Comparison of ENCODE assay signal across 16 cellular contexts in the genomic region with DNA sequence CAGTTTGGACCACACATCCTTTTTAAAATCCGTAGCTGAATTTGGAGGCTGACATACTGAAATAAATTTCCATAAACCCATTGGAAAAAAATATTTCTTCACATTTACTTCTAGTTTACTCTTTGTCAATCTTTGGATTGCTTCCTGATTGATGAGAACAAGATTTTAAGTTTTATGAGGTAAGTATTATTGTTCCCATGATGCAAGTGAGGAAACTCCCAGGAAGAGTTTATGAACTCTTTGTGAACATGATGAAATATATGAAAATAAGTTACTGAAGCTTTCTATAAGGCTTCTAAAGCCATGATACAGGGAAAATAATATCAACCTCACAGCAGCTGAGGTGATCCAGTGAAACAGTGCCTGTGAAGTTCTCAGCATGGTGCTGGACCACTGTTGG.
DNase-seq lines count a peak whose midpoint lies in the region; ATAC-seq, FAIRE-seq and TF ChIP-seq lines count a peak whose summit lies in the region.
"Had no signal": no experiment of that assay in that cellular context is flagged by ENCODE, and none has a peak within 500 bp of the region (broad histone marks: within the 10 kb centered on the region; RNA-seq: fewer than 3 reads in every experiment).

No MANE protein-coding gene starts in this region.

- peak overlapping the region; percentile 78 for H3K27ac ChIP-seq in suprapubic skin
- no peak overlapping the region for H3K27ac ChIP-seq in ovary
- H3K27ac ChIP-seq: BLaER1 treated with 17β-estradiol and CSF1 and Interleukin-3, amounts not matched to agents 10 nM and 100 nM had no signal

- intact Hi-C loops in ovary (cut with DNase I): no loop called here

- WGBS in suprapubic skin: 68% methylated on average over 1 of the region's 1 CpG
- 85 to 100% (median 98%) methylated on average over 1 of the region's 1 CpG for whole genome bisulfite sequencing in ovary, 3 donors

- H3K4me3 ChIP-seq in AG10803 (ENCODE audit: low read length): no peak overlapping the region
- no peak overlapping the region for H3K4me3 ChIP-seq in choroid plexus epithelial cell (ENCODE audit: low read depth, low read length)
- H3K4me3 ChIP-seq in fibroblast of the aortic adventitia (ENCODE audit: low read depth, low read length): no peak overlapping the region
- no peak overlapping the region for H3K4me3 ChIP-seq in suprapubic skin
- H3K4me3 ChIP-seq in ovary: no peak overlapping the region
- H3K4me3 ChIP-seq: BLaER1 treated with 17β-estradiol and CSF1 and Interleukin-3, amounts not matched to agents 10 nM and 100 nM had no signal

- TF ChIP-seq CTCF in AG10803 (conservative IDR thresholded peaks at IDR 0.05; ENCODE audit: low read length): no peak
- no peak for TF ChIP-seq CTCF in choroid plexus epithelial cell (conservative IDR thresholded peaks at IDR 0.05; ENCODE audit: low read depth, low read length)
- TF ChIP-seq CTCF in fibroblast of the aortic adventitia (IDR thresholded peaks at IDR 0.05; ENCODE audit: insufficient read depth, low read length): no peak
- TF ChIP-seq CTCF in suprapubic skin (IDR thresholded peaks at IDR 0.05): no peak
- no peak for TF ChIP-seq CTCF in ovary (IDR thresholded peaks at IDR 0.05)

- H3K36me3 ChIP-seq in suprapubic skin: no peaks in the 10 kb centered on the region
- no peaks in the 10 kb centered on the region for H3K36me3 ChIP-seq in ovary
- H3K36me3 ChIP-seq: BLaER1 treated with 17β-estradiol and CSF1 and Interleukin-3, amounts not matched to agents 10 nM and 100 nM had no signal

- H3K9me3 ChIP-seq in suprapubic skin (no peaks in the 10 kb centered on the region), ovary (no peaks in the 10 kb centered on the region)

- H3K4me1 ChIP-seq in suprapubic skin (peaks cover 6% of the 10 kb centered on the region), ovary (ENCODE audit: insufficient read depth) (no peaks in the 10 kb centered on the region)

- no peak for FAIRE-seq in RCC 7860 (lab: Jason Lieb, UNC)
- FAIRE-seq: HepG2, HTR-8/SVneo had no signal

- TF ChIP-seq POLR2A in suprapubic skin (IDR thresholded peaks at IDR 0.05) (no peak), ovary (IDR thresholded peaks at IDR 0.05) (no peak)

- no peak for ATAC-seq in HG03354 (IDR thresholded peaks at IDR 0.05; ENCODE audit: poor library complexity, severe bottlenecking, unreplicated experiment)
- ATAC-seq: HepG2 had no signal

- no peaks in the 10 kb centered on the region for H3K27me3 ChIP-seq in suprapubic skin
- no peaks in the 10 kb centered on the region for H3K27me3 ChIP-seq in ovary
- H3K27me3 ChIP-seq: BLaER1 treated with 17β-estradiol and CSF1 and Interleukin-3, amounts not matched to agents 10 nM and 100 nM had no signal

- TF ChIP-seq EP300 in suprapubic skin (IDR thresholded peaks at IDR 0.05) (no peak), ovary (IDR thresholded peaks at IDR 0.05) (no peak)

- peak; percentile 16 for DNase-seq in AG10803 (ENCODE audit: low read depth)
- DNase-seq in choroid plexus epithelial cell (ENCODE audit: low read depth): peak; percentile 23
- peak; percentile 34 for DNase-seq in fibroblast of the aortic adventitia (ENCODE audit: low read depth)
- no peak for DNase-seq in suprapubic skin (ENCODE audit: low spot score in 2 of 2)
- no peak for DNase-seq in ovary
- DNase-seq in RCC 7860 (ENCODE audit: low spot score): no peak
- DNase-seq: 8988T; CD4-positive, CD25-positive, alpha-beta regulatory T cell; DMS53; GF-D8; HCEC 1CT; HFFc6 had no signal

Comparison
In these comparisons a context has a peak if more than half of its experiments do, and no peak if none do; other contexts are left out.
1. DNase-seq: peak in AG10803 (single experiment), choroid plexus epithelial cell (single experiment) and fibroblast of the aortic adventitia (single experiment); none in suprapubic skin (0 of 2), ovary (0 of 5) and RCC 7860 (single experiment).